Comparison of ENCODE assay signal across 1 cellular context in the genomic region with DNA sequence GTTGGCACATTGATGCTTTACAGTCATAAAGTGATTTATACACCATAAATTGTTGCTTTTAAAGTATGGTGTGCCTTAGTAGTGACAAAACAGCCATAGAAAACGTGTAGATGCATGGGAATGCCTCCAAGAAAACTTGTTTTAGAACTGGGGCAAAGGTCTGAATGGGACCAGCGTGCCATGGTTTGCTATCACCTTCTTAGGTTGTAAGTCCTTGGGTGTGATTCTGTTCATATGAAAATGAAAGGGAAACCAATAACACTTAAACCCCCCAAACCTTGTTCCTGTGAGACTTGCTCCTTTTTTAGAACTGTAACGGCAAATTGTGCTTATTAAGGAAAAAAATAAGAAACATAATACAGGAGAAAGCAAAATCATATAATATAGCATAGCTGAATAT.
TF ChIP-seq lines count a peak whose summit lies in the region.

No MANE protein-coding gene starts in this region.

TF ChIP-seq in H1, 55 proteins besides CTCF, POLR2A, EP300 and RAD21:
- TF ChIP-seq TAF7 (optimal IDR thresholded peaks at IDR 0.05; ENCODE audit: borderline replicate concordance, low read depth, low read length), result no peak
- TF ChIP-seq CTBP2 (IDR thresholded peaks at IDR 0.05; ENCODE audit: borderline replicate concordance, insufficient read depth, insufficient read length, low read length), result no peak
